In genomic region chr15:66760968-66761722, GRCh38 we compare ENCODE assay signal across 11 cellular contexts. TPM values are rescaled to one million over a fixed set of nuclear protein-coding genes. Genes with fewer than 3 reads are reported as not detected.
DNase-seq lines count a peak whose midpoint lies in the region; ATAC-seq and TF ChIP-seq lines count a peak whose summit lies in the region.
"Had no signal": no experiment of that assay in that cellular context is flagged by ENCODE, and none has a peak within 500 bp of the region (broad histone marks: within the 10 kb centered on the region; RNA-seq: fewer than 3 reads in every experiment).

No MANE protein-coding gene starts in this region.

- H3K9me3 ChIP-seq in colonic mucosa, result no peaks in the 10 kb centered on the region
- no peaks in the 10 kb centered on the region for H3K9me3 ChIP-seq in mesodermal cell (ENCODE audit: control insufficient read depth, low read length)
- no peaks in the 10 kb centered on the region for H3K9me3 ChIP-seq in upper lobe of right lung

- DNase-seq in KG1 (lab: John Stamatoyannopoulos, UW) (peak; percentile 17), colonic mucosa (no peak), upper lobe of right lung (peak; percentile 64), NCI-H146 treated with DMSO at 0.1 percent for 48 hours (lab: John Stamatoyannopoulos, UW; ENCODE audit: unreplicated experiment) (no peak), cerebellum (ENCODE audit: low spot score) (no peak)
- DNase-seq: activated CD4-positive, alpha-beta memory T cell treated with anti-CD3 and anti-CD28 coated beads, Interleukin-2, amount 10 ng/mL, durations not matched to agents 7 days and 5 days; activated naive CD8-positive, alpha-beta T cell treated with anti-CD3 and anti-CD28 coated beads for 36 hours; NCI-H2107; SHP77 had no signal

- H3K36me3 ChIP-seq in colonic mucosa, result no peaks in the 10 kb centered on the region
- H3K36me3 ChIP-seq in mesodermal cell (ENCODE audit: control insufficient read depth, insufficient read depth, low read length), result peaks cover 95% of the 10 kb centered on the region
- H3K36me3 ChIP-seq in upper lobe of right lung, result no peaks in the 10 kb centered on the region

- H3K4me1 ChIP-seq in colonic mucosa, result peaks cover 14% of the 10 kb centered on the region
- peaks cover 74% of the 10 kb centered on the region for H3K4me1 ChIP-seq in mesodermal cell (ENCODE audit: control insufficient read depth, insufficient read depth, low read length, poor library complexity, severe bottlenecking)
- peaks cover 95% of the 10 kb centered on the region for H3K4me1 ChIP-seq in upper lobe of right lung

- intact Hi-C loops in colonic mucosa (cut with DNase I), result no loop called here
- intact Hi-C loops in upper lobe of right lung (cut with DNase I), result no loop called here

- H3K27me3 ChIP-seq in colonic mucosa (no peaks in the 10 kb centered on the region), upper lobe of right lung (no peaks in the 10 kb centered on the region)

- H3K4me3 ChIP-seq in colonic mucosa (no peak overlapping the region), mesodermal cell (ENCODE audit: extremely low read depth, insufficient read depth, low read length, poor library complexity, severe bottlenecking) (no peak overlapping the region), upper lobe of right lung (no peak overlapping the region)

- H3K27ac ChIP-seq in colonic mucosa, result peak overlapping the region; percentile 36
- H3K27ac ChIP-seq in mesodermal cell (ENCODE audit: low read depth, low read length, severe bottlenecking), result peak overlapping the region; percentile 57
- H3K27ac ChIP-seq in upper lobe of right lung, result peak overlapping the region; percentile 61

- ATAC-seq in upper lobe of right lung, result peak; percentile 13
- ATAC-seq in GM18520 (IDR thresholded peaks at IDR 0.05; ENCODE audit: unreplicated experiment), result no peak

- TF ChIP-seq CTCF in colonic mucosa (IDR thresholded peaks at IDR 0.05) (no peak), upper lobe of right lung (IDR thresholded peaks at IDR 0.05) (no peak)

- WGBS in mesodermal cell (ENCODE audit: insufficient coverage in 2 of 2), 2 experiments, result 87 to 90% methylated on average over 9 to 11 of the region's 16 CpGs

- H3K9ac ChIP-seq in colonic mucosa (ENCODE audit: low read depth in 2 of 2, low read length in 2 of 2), result peak overlapping the region in 1 of 2 donors; percentile 29

RNA-seq across cellular contexts. Expression of gene SMAD6, which starts 59.1 kb away (rescaled TPM):
- 10 to 100 TPM in 1 of 2 donors, 1 to 10 TPM in 1; 9.4 to 22.0 TPM for total RNA-seq in colonic mucosa
- polyA plus RNA-seq in mesodermal cell (2013, experiment 1 of 2), result 111 TPM
- polyA plus RNA-seq in mesodermal cell (2013, experiment 2 of 2), result 96.8 TPM
- total RNA-seq in upper lobe of right lung, result 167 TPM
- 10.8 TPM for total RNA-seq in cerebellum

Comparison
In these comparisons a context has a peak if more than half of its experiments do, and no peak if none do; other contexts are left out.
1. DNase-seq: peak in KG1 (single experiment) and upper lobe of right lung (single experiment); none in colonic mucosa (single experiment), NCI-H146 treated with DMSO at 0.1 percent for 48 hours (single experiment) and cerebellum (single experiment).
2. Peak in every context shown above with its lines, with median percentiles within 50 percentile points of each other: H3K27ac ChIP-seq.